ENCODE assay signal across 2 cellular contexts in the genomic region with DNA sequence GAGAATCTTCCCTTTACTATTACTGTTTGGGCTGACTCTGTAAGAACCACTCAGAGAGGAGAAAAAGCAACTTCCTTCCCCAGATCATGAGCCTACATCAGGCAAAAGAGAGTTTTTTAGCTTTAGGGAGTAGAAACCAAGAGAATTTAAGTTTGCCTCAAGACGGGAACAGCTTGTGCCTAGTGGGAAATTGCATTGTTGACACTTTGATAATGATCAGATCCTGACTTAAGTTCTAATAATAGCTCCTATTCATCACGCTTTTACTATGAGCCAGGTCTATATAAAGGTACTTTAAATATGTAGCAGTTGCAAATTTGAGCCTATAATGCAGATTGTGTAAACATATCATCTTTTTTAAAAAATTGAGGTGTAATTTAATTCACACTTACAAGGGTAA.
TF ChIP-seq lines count a peak whose summit lies in the region.

No MANE protein-coding gene starts in this region.

TF ChIP-seq in liver, 16 proteins besides CTCF, POLR2A, EP300 and RAD21:
- TF ChIP-seq, protein P1, sequence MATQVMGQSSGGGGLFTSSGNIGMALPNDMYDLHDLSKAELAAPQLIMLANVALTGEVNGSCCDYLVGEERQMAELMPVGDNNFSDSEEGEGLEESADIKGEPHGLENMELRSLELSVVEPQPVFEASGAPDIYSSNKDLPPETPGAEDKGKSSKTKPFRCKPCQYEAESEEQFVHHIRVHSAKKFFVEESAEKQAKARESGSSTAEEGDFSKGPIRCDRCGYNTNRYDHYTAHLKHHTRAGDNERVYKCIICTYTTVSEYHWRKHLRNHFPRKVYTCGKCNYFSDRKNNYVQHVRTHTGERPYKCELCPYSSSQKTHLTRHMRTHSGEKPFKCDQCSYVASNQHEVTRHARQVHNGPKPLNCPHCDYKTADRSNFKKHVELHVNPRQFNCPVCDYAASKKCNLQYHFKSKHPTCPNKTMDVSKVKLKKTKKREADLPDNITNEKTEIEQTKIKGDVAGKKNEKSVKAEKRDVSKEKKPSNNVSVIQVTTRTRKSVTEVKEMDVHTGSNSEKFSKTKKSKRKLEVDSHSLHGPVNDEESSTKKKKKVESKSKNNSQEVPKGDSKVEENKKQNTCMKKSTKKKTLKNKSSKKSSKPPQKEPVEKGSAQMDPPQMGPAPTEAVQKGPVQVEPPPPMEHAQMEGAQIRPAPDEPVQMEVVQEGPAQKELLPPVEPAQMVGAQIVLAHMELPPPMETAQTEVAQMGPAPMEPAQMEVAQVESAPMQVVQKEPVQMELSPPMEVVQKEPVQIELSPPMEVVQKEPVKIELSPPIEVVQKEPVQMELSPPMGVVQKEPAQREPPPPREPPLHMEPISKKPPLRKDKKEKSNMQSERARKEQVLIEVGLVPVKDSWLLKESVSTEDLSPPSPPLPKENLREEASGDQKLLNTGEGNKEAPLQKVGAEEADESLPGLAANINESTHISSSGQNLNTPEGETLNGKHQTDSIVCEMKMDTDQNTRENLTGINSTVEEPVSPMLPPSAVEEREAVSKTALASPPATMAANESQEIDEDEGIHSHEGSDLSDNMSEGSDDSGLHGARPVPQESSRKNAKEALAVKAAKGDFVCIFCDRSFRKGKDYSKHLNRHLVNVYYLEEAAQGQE (IDR thresholded peaks at IDR 0.05) = no peak
- TF ChIP-seq RXRA (IDR thresholded peaks at IDR 0.05) (peak in 1 of 2 donors; percentile 31), YY1 (IDR thresholded peaks at IDR 0.05) (no peak), SP1 (IDR thresholded peaks at IDR 0.05) (no peak), TAF1 (conservative IDR thresholded peaks at IDR 0.05) (no peak), FOXA2 (IDR thresholded peaks at IDR 0.05) (peak; percentile 61), HNF4A (conservative IDR thresholded peaks at IDR 0.05) (no peak), EGR1 (IDR thresholded peaks at IDR 0.05; ENCODE audit: low read depth in 2 of 2) (no peak), HNF4G (IDR thresholded peaks at IDR 0.05) (no peak), JUND (IDR thresholded peaks at IDR 0.05) (no peak), FOXA1 (IDR thresholded peaks at IDR 0.05) (peak; percentile 18)
- TF ChIP-seq, protein P2, sequence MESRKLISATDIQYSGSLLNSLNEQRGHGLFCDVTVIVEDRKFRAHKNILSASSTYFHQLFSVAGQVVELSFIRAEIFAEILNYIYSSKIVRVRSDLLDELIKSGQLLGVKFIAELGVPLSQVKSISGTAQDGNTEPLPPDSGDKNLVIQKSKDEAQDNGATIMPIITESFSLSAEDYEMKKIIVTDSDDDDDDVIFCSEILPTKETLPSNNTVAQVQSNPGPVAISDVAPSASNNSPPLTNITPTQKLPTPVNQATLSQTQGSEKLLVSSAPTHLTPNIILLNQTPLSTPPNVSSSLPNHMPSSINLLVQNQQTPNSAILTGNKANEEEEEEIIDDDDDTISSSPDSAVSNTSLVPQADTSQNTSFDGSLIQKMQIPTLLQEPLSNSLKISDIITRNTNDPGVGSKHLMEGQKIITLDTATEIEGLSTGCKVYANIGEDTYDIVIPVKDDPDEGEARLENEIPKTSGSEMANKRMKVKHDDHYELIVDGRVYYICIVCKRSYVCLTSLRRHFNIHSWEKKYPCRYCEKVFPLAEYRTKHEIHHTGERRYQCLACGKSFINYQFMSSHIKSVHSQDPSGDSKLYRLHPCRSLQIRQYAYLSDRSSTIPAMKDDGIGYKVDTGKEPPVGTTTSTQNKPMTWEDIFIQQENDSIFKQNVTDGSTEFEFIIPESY (IDR thresholded peaks at IDR 0.05) = no peak
- TF ChIP-seq, protein P3, sequence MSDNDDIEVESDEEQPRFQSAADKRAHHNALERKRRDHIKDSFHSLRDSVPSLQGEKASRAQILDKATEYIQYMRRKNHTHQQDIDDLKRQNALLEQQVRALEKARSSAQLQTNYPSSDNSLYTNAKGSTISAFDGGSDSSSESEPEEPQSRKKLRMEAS (IDR thresholded peaks at IDR 0.05) = no peak

TF ChIP-seq in HepG2, 621 proteins besides CTCF, POLR2A, EP300 and RAD21:
- TF ChIP-seq, protein P4, sequence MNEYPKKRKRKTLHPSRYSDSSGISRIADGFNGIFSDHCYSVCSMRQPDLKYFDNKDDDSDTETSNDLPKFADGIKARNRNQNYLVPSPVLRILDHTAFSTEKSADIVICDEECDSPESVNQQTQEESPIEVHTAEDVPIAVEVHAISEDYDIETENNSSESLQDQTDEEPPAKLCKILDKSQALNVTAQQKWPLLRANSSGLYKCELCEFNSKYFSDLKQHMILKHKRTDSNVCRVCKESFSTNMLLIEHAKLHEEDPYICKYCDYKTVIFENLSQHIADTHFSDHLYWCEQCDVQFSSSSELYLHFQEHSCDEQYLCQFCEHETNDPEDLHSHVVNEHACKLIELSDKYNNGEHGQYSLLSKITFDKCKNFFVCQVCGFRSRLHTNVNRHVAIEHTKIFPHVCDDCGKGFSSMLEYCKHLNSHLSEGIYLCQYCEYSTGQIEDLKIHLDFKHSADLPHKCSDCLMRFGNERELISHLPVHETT (CRISPR knock-in tag; conservative IDR thresholded peaks at IDR 0.05) = no peak
- TF ChIP-seq CBX1 (IDR thresholded peaks at IDR 0.05; ENCODE audit: low read depth) (no peak), PHF21A (CRISPR knock-in tag; IDR thresholded peaks at IDR 0.05) (no peak), ZNF83 (CRISPR knock-in tag; IDR thresholded peaks at IDR 0.05; ENCODE audit: borderline replicate concordance) (no peak)
